ENCODE assay signal across 20 cellular contexts in the genomic region with DNA sequence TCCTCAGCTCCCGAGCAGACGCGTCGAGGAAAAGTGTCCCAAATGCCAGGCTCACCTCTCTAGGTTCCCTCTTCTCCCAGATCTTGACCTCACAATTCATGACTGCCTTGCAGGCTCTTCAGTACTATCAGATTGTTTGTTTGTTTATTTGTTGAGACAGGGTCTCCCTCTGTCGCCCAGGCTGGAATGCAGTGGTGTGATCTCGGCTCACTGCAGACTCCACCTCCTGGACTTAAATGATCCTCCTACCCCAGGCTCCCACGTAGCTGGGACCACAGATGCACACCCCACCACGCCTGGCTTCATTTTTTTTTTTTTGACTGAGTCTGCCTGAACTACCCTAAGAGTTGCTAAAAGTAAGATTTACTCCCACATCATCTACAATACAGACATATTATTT. TPM values are rescaled to one million over a fixed set of nuclear protein-coding genes. Genes with fewer than 3 reads are reported as not detected.
DNase-seq lines count a peak whose midpoint lies in the region; ATAC-seq, FAIRE-seq and TF ChIP-seq lines count a peak whose summit lies in the region.
"Had no signal": no experiment of that assay in that cellular context is flagged by ENCODE, and none has a peak within 500 bp of the region (broad histone marks: within the 10 kb centered on the region; RNA-seq: fewer than 3 reads in every experiment).

No MANE protein-coding gene starts in this region.

- TF ChIP-seq RAD21 in HepG2 (CRISPR knock-in tag; IDR thresholded peaks at IDR 0.05): no peak

- POLR2A ChIA-PET in HepG2 (lab: Yijun Ruan, JAX): no interaction called here

- H2AFZ ChIP-seq in HepG2 (ENCODE audit: low read length): no peak overlapping the region
- H2AFZ ChIP-seq: PC-9 had no signal

- no peak for DNase-seq in HepG2 (ENCODE audit: low spot score)
- DNase-seq in right lobe of liver: no peak
- DNase-seq in neural crest cell (ENCODE audit: low read depth, low spot score): no peak
- DNase-seq in sciatic nerve (ENCODE audit: low spot score): no peak
- DNase-seq in breast epithelium (ENCODE audit: low spot score in 2 of 2): no peak
- DNase-seq in effector CD8-positive, alpha-beta T cell (lab: John Stamatoyannopoulos, UW): no peak
- DNase-seq: CD8-positive, alpha-beta T cell; HCEC 1CT; KG1; NCI-H1417 treated with DMSO at 0.1 percent for 48 hours; NCI-H2029; NCI-H2171 treated with DMSO at 0.1 percent for 48 hours; NCI-H774; PC-9 had no signal

- TF ChIP-seq EP300 in HepG2 (IDR thresholded peaks at IDR 0.05; ENCODE audit: low read depth in 2 of 2, low read length in 2 of 2) (no peak), HepG2 (CRISPR knock-in tag; IDR thresholded peaks at IDR 0.05; ENCODE audit: borderline replicate concordance) (no peak)

- H4K20me1 ChIP-seq in HepG2 (ENCODE audit: insufficient read depth, low read length): no peaks in the 10 kb centered on the region

- H3K4me2 ChIP-seq in HepG2 (ENCODE audit: low read depth, low read length): peak overlapping the region; percentile 8; the same call in 1 of the 2 replicates
- H3K4me2 ChIP-seq: PC-9 had no signal

- BruUV-seq in HepG2 (replicated peaks; lab: Mats Ljungman, UMichigan): no TSS peak

- in situ Hi-C loops in HepG2 (cut with HindIII; ENCODE audit: extremely low pct_ligation_motif_present, low pct_unique_long_range_greater_than_20kb): no loop called here

- TF ChIP-seq POLR2A in HepG2 (IDR thresholded peaks at IDR 0.05; ENCODE audit: insufficient read depth in 1 of 2, low read depth in 2 of 2, low read length in 2 of 2) (no peak), right lobe of liver (IDR thresholded peaks at IDR 0.05) (no peak), breast epithelium (IDR thresholded peaks at IDR 0.05) (no peak)

- no peak overlapping the region for H3K4me3 ChIP-seq in HepG2 (replicated peaks in 1 of 3; ENCODE audit: insufficient read depth in 1 of 3, low read depth in 2 of 3, low read length in 3 of 3)
- no peak overlapping the region for H3K4me3 ChIP-seq in right lobe of liver
- no peak overlapping the region for H3K4me3 ChIP-seq in breast epithelium
- H3K4me3 ChIP-seq: PC-9 had no signal

- WGBS in HepG2 (ENCODE audit: low lambda C conversion rate): 81% methylated on average over 8 of the region's 8 CpGs
- WGBS in right lobe of liver (ENCODE audit: insufficient coverage, low coverage, low lambda C conversion rate, missing lambda C conversion rate): 84% methylated on average over 4 of the region's 8 CpGs

- no peak for TF ChIP-seq CTCF in HepG2 (CRISPR knock-in tag; IDR thresholded peaks at IDR 0.05)
- TF ChIP-seq CTCF in right lobe of liver (IDR thresholded peaks at IDR 0.05): no peak
- TF ChIP-seq CTCF in neural crest cell (conservative IDR thresholded peaks at IDR 0.05): no peak
- no peak for TF ChIP-seq CTCF in breast epithelium (IDR thresholded peaks at IDR 0.05)

- H3K79me2 ChIP-seq in HepG2 (ENCODE audit: insufficient read depth, low read length): no peaks in the 10 kb centered on the region

- H3K27me3 ChIP-seq in HepG2 (ENCODE audit: control insufficient read depth in 1 of 2, insufficient read depth in 2 of 2, low read length in 2 of 2) (peaks cover 0 to 4% of the 10 kb centered on the region in 2 experiments; a peak in 1 of 5 replicates), right lobe of liver (no peaks in the 10 kb centered on the region), layer of hippocampus (ENCODE audit: control insufficient read depth, insufficient read depth, low read length) (no peaks in the 10 kb centered on the region), breast epithelium (no peaks in the 10 kb centered on the region)

- no peak for FAIRE-seq in HepG2 (lab: Jason Lieb, UNC)
- FAIRE-seq: GM19239 had no signal

- CTCF ChIA-PET in HepG2 (lab: Yijun Ruan, JAX; ENCODE audit: low intra/inter-chr PET ratio, low total read pairs): no interaction called here

- H3K36me3 Mint-ChIP-seq in neural crest cell (ENCODE audit: low read depth): peaks cover 2% of the 10 kb centered on the region
- H3K36me3 Mint-ChIP-seq: CD8-positive, alpha-beta T cell had no signal

- H3K9ac ChIP-seq in HepG2 (ENCODE audit: insufficient read depth, low read depth, low read length): no peak overlapping the region

- H3K9me3 ChIP-seq in HepG2 (ENCODE audit: low read length) (no peaks in the 10 kb centered on the region), right lobe of liver (no peaks in the 10 kb centered on the region), breast epithelium (no peaks in the 10 kb centered on the region)

- intact Hi-C loops in HepG2 (cut with micrococcal nuclease; ENCODE audit: unreplicated experiment): loop anchor here (1.0 to 10.0 kb wide), 2 partner anchors 33 to 1017 kb away; a partner anchor contains a TSS
- intact Hi-C loops in right lobe of liver (cut with DNase I): loop anchor here (5.0 to 10.0 kb wide), 2 partner anchors 130 to 133 kb away; no protein-coding TSS in a partner anchor
- intact Hi-C loops in sciatic nerve (cut with DNase I): no loop called here
- intact Hi-C loops in breast epithelium (cut with DNase I; ENCODE audit: low total_unique reads): no loop called here

- H3K9me3 Mint-ChIP-seq in neural crest cell: peaks cover 3% of the 10 kb centered on the region

- H3K27ac Mint-ChIP-seq in neural crest cell (ENCODE audit: unreplicated experiment): peak overlapping the region; percentile 76
- H3K27ac Mint-ChIP-seq: CD8-positive, alpha-beta T cell had no signal

- H3K36me3 ChIP-seq in HepG2 (replicated peaks in 1 of 2; ENCODE audit: control insufficient read depth in 1 of 2, insufficient read depth in 2 of 2, low read length in 2 of 2) (no peaks in the 10 kb centered on the region), right lobe of liver (no peaks in the 10 kb centered on the region), breast epithelium (no peaks in the 10 kb centered on the region)

- H3K27ac ChIP-seq in HepG2 (ENCODE audit: extremely low read length, insufficient read depth, low read length) (no peak overlapping the region), right lobe of liver (no peak overlapping the region), layer of hippocampus (ENCODE audit: low read depth, low read length) (peak overlapping the region; percentile 19), breast epithelium (peak overlapping the region in 1 of 2 donors; percentile 86)
- H3K27ac ChIP-seq: PC-9 had no signal

- H3K27me3 Mint-ChIP-seq in neural crest cell (ENCODE audit: low read depth): no peaks in the 10 kb centered on the region

- H3K4me1 ChIP-seq in HepG2 (ENCODE audit: insufficient read depth, low read length): peaks cover 51% of the 10 kb centered on the region
- peaks cover 0 to 7% (median 0%) of the 10 kb centered on the region in 4 donors for H3K4me1 ChIP-seq in right lobe of liver
- H3K4me1 ChIP-seq in breast epithelium: no peaks in the 10 kb centered on the region

- peaks cover 13% of the 10 kb centered on the region for H3K4me1 Mint-ChIP-seq in neural crest cell

- ATAC-seq in HepG2 (no peak), right lobe of liver (no peak), sciatic nerve (no peak), HG02884 (IDR thresholded peaks at IDR 0.05; ENCODE audit: unreplicated experiment) (no peak)
- ATAC-seq: CD8-positive, alpha-beta T cell had no signal

- H3K4me3 Mint-ChIP-seq in neural crest cell: no peak overlapping the region
- H3K4me3 Mint-ChIP-seq: CD8-positive, alpha-beta T cell had no signal

RNA-seq across cellular contexts. Expression of a gene that starts 15.9 kb away (rescaled TPM):
- total RNA-seq in HepG2 (2016; rRNA removed; fragmentation: Illumina TruSeq; extraction: Trizol) (not detected in 2 replicates), right lobe of liver (not detected), neural crest cell (not detected in 2 replicates), sciatic nerve (not detected), breast epithelium (not detected)
- total RNA-seq in HepG2 (2016; cell fraction: cytosol; rRNA removed; fragmentation: Illumina TruSeq; extraction: Trizol; ENCODE audit: low read depth): not detected in 2 replicates
- not detected in 2 replicates for total RNA-seq in HepG2 (2016; cell fraction: insoluble cytoplasmic fraction; rRNA removed; fragmentation: Illumina TruSeq; extraction: Trizol)
- total RNA-seq in HepG2 (2016; cell fraction: membrane; rRNA removed; fragmentation: Illumina TruSeq; extraction: Trizol): not detected in 2 replicates
- not detected in 2 replicates for total RNA-seq in HepG2 (2016; cell fraction: nucleus; rRNA removed; fragmentation: Illumina TruSeq; extraction: Trizol)
- polyA plus RNA-seq in HepG2 (2011; rRNA removed): not detected in 2 replicates
- polyA plus RNA-seq in HepG2 (2011; cell fraction: cytosol; rRNA removed): not detected in 2 replicates
- polyA plus RNA-seq in HepG2 (2011; cell fraction: nucleus; rRNA removed): not detected in 2 replicates
- not detected in 2 replicates for polyA plus RNA-seq in HepG2 (2012)
- not detected in 2 replicates for polyA plus RNA-seq in HepG2 (2016; cell fraction: cytosol; fragmentation: Illumina TruSeq; extraction: Trizol; ENCODE audit: low read depth)
- not detected in 2 replicates for polyA plus RNA-seq in HepG2 (2016; cell fraction: insoluble cytoplasmic fraction; fragmentation: Illumina TruSeq; extraction: Trizol; ENCODE audit: low read depth)
- polyA plus RNA-seq in HepG2 (2016; cell fraction: membrane; fragmentation: Illumina TruSeq; extraction: Trizol; ENCODE audit: low read depth): not detected in 2 replicates
- polyA plus RNA-seq in HepG2 (2016; cell fraction: nucleus; fragmentation: Illumina TruSeq; extraction: Trizol; ENCODE audit: insufficient read depth, low read depth): not detected in 2 replicates
- polyA minus RNA-seq in HepG2 (2011; rRNA and poly(A)+ RNA removed; ENCODE audit: low replicate concordance): not detected in 2 replicates
- polyA minus RNA-seq in HepG2 (2011; cell fraction: cytosol; rRNA and poly(A)+ RNA removed): not detected in 2 replicates
- not detected in 2 replicates for polyA minus RNA-seq in HepG2 (2011; cell fraction: nucleus; rRNA and poly(A)+ RNA removed)
- total RNA-seq: A172; CD8-positive, alpha-beta T cell; NCI-H460; PC-9 had no signal
- polyA plus RNA-seq: BJ had no signal

RNA-seq across cellular contexts. Expression of a gene that starts 33.3 kb away (rescaled TPM):
- total RNA-seq in HepG2 (2016; rRNA removed; fragmentation: Illumina TruSeq; extraction: Trizol): 135 and 167 TPM in 2 replicates
- 34.5 and 39.0 TPM in 2 replicates for total RNA-seq in HepG2 (2016; cell fraction: cytosol; rRNA removed; fragmentation: Illumina TruSeq; extraction: Trizol; ENCODE audit: low read depth)
- total RNA-seq in HepG2 (2016; cell fraction: insoluble cytoplasmic fraction; rRNA removed; fragmentation: Illumina TruSeq; extraction: Trizol): 131 and 168 TPM in 2 replicates
- 97.3 and 97.8 TPM in 2 replicates for total RNA-seq in HepG2 (2016; cell fraction: membrane; rRNA removed; fragmentation: Illumina TruSeq; extraction: Trizol)
- total RNA-seq in HepG2 (2016; cell fraction: nucleus; rRNA removed; fragmentation: Illumina TruSeq; extraction: Trizol): 62.8 and 63.7 TPM in 2 replicates
- polyA plus RNA-seq in HepG2 (2011; rRNA removed): 18.5 and 30.3 TPM in 2 replicates
- polyA plus RNA-seq in HepG2 (2011; cell fraction: cytosol; rRNA removed): 26.4 and 35.2 TPM in 2 replicates
- polyA plus RNA-seq in HepG2 (2011; cell fraction: nucleus; rRNA removed): 11.3 and 14.8 TPM in 2 replicates
- polyA plus RNA-seq in HepG2 (2012): 20.8 and 42.6 TPM in 2 replicates
- polyA plus RNA-seq in HepG2 (2016; cell fraction: cytosol; fragmentation: Illumina TruSeq; extraction: Trizol; ENCODE audit: low read depth): 27.8 and 29.4 TPM in 2 replicates
- 158 and 162 TPM in 2 replicates for polyA plus RNA-seq in HepG2 (2016; cell fraction: insoluble cytoplasmic fraction; fragmentation: Illumina TruSeq; extraction: Trizol; ENCODE audit: low read depth)
- 64.5 and 65.4 TPM in 2 replicates for polyA plus RNA-seq in HepG2 (2016; cell fraction: membrane; fragmentation: Illumina TruSeq; extraction: Trizol; ENCODE audit: low read depth)
- 90.2 and 97.1 TPM in 2 replicates for polyA plus RNA-seq in HepG2 (2016; cell fraction: nucleus; fragmentation: Illumina TruSeq; extraction: Trizol; ENCODE audit: insufficient read depth, low read depth)
- 62.3 and 97.9 TPM in 2 replicates for polyA minus RNA-seq in HepG2 (2011; rRNA and poly(A)+ RNA removed; ENCODE audit: low replicate concordance)
- polyA minus RNA-seq in HepG2 (2011; cell fraction: cytosol; rRNA and poly(A)+ RNA removed): 18.6 and 37.7 TPM in 2 replicates
- polyA minus RNA-seq in HepG2 (2011; cell fraction: nucleus; rRNA and poly(A)+ RNA removed): 20.9 and 36.8 TPM in 2 replicates
- 1 to 10 TPM in 4 of 6 experiments, under 1 TPM in 2; 0.57 to 2.0 (median 1.4) TPM for total RNA-seq in right lobe of liver
- total RNA-seq in neural crest cell: 123 and 134 TPM in 2 replicates
- 1.4 TPM for total RNA-seq in sciatic nerve
- 1 to 10 TPM in 1 of 3 donors, under 1 TPM in 2; 0.29 to 1.9 (median 0.33) TPM for total RNA-seq in breast epithelium

Comparison
In these comparisons a context has a peak if more than half of its experiments do, and no peak if none do; other contexts are left out.
1. RNA of a gene that starts 33.3 kb away (total RNA-seq): 34.5 to 168 TPM in HepG2 and 123 to 134 TPM in neural crest cell; 0.57 to 2.0 TPM in right lobe of liver, 1.4 TPM in sciatic nerve (single experiment) and 0.29 to 1.9 TPM in breast epithelium; every median in the first group is over 10 times any median in the second.
2. intact Hi-C loops: an anchor here in HepG2 (1.0 to 10.0 kb wide) and right lobe of liver (5.0 to 10.0 kb wide); none called in sciatic nerve and breast epithelium.